ENCODE assay signal across 13 cellular contexts in genomic region chr13:50071399-50071798, GRCh38. TPM values are rescaled to one million over a fixed set of nuclear protein-coding genes. Genes with fewer than 3 reads are reported as not detected.
DNase-seq lines count a peak whose midpoint lies in the region; ATAC-seq and TF ChIP-seq lines count a peak whose summit lies in the region.
"Had no signal": no experiment of that assay in that cellular context is flagged by ENCODE, and none has a peak within 500 bp of the region (broad histone marks: within the 10 kb centered on the region; RNA-seq: fewer than 3 reads in every experiment).

No MANE protein-coding gene starts in this region.

- no peaks in the 10 kb centered on the region for H3K27me3 ChIP-seq in skeletal muscle satellite cell (ENCODE audit: control insufficient read depth, insufficient read depth, low read length)

- H3K9me3 ChIP-seq in skeletal muscle satellite cell (replicated peaks; ENCODE audit: low read length), result no peaks in the 10 kb centered on the region

- TF ChIP-seq CTCF in fibroblast of villous mesenchyme (IDR thresholded peaks at IDR 0.05; ENCODE audit: insufficient read depth, low read depth, low read length), result no peak

- H3K9me3 Mint-ChIP-seq in activated CD8-positive, alpha-beta T cell treated with anti-CD3 and anti-CD28 coated beads, Interleukin-2, amount 10 ng/mL, durations not matched to agents 7 days and 5 days (ENCODE audit: insufficient read depth), result no peaks in the 10 kb centered on the region
- H3K9me3 Mint-ChIP-seq: activated naive CD8-positive, alpha-beta T cell treated with anti-CD3 and anti-CD28 coated beads, Interleukin-2, amount 10 ng/mL, durations not matched to agents 7 days and 5 days; neural crest cell had no signal

- H3K4me3 ChIP-seq in fibroblast of villous mesenchyme (ENCODE audit: low read depth, low read length) (no peak overlapping the region), skeletal muscle satellite cell (ENCODE audit: low read length) (peak overlapping the region; percentile 1)

- peaks cover 56% of the 10 kb centered on the region for H3K36me3 Mint-ChIP-seq in activated CD8-positive, alpha-beta T cell treated with anti-CD3 and anti-CD28 coated beads, Interleukin-2, amount 10 ng/mL, durations not matched to agents 7 days and 5 days (ENCODE audit: low read depth)

- ATAC-seq in SK-N-SH treated with all-trans-retinoic acid at 6 μM for 48 hours, result peak; percentile 24; the same call in 2 of the 3 replicates
- ATAC-seq in activated CD8-positive, alpha-beta T cell treated with anti-CD3 and anti-CD28 coated beads, Interleukin-2, amount 10 ng/mL, durations not matched to agents 7 days and 5 days, result no peak

- peak overlapping the region; percentile 37 for H3K9ac ChIP-seq in skeletal muscle satellite cell (ENCODE audit: low read depth, low read length)

- DNase-seq in NCI-H1417 (lab: John Stamatoyannopoulos, UW), result peak in 2 of 3 experiments; percentile 31 to 50
- no peak for DNase-seq in NCI-H1417 treated with DMSO at 0.1 percent for 48 hours (lab: John Stamatoyannopoulos, UW)
- peak; percentile 34 for DNase-seq in fibroblast of villous mesenchyme (ENCODE audit: low read depth)
- no peak for DNase-seq in kidney glomerular epithelial cell (lab: John Stamatoyannopoulos, UW)
- no peak for DNase-seq in activated CD8-positive, alpha-beta T cell treated with anti-CD3 and anti-CD28 coated beads, Interleukin-2, amount 10 ng/mL, durations not matched to agents 7 days and 5 days
- DNase-seq in dedifferentiated amniotic fluid mesenchymal stem cell (ENCODE audit: extremely low spot score), result no peak
- DNase-seq: activated naive CD8-positive, alpha-beta T cell treated with anti-CD3 and anti-CD28 coated beads, Interleukin-2, amount 10 ng/mL, durations not matched to agents 7 days and 5 days; EL; NCI-H1048; NK-92 treated with Interleukin-12 subunit alpha and Interleukin-12 subunit beta, amount 100 ng/mL, for 24 hours had no signal

- H3K27me3 Mint-ChIP-seq in activated CD8-positive, alpha-beta T cell treated with anti-CD3 and anti-CD28 coated beads, Interleukin-2, amount 10 ng/mL, durations not matched to agents 7 days and 5 days (ENCODE audit: low read depth), result no peaks in the 10 kb centered on the region
- H3K27me3 Mint-ChIP-seq: activated naive CD8-positive, alpha-beta T cell treated with anti-CD3 and anti-CD28 coated beads, Interleukin-2, amount 10 ng/mL, durations not matched to agents 7 days and 5 days had no signal

- H3K4me3 Mint-ChIP-seq in activated CD8-positive, alpha-beta T cell treated with anti-CD3 and anti-CD28 coated beads, Interleukin-2, amount 10 ng/mL, durations not matched to agents 7 days and 5 days, result no peak overlapping the region
- H3K4me3 Mint-ChIP-seq: activated naive CD8-positive, alpha-beta T cell treated with anti-CD3 and anti-CD28 coated beads, Interleukin-2, amount 10 ng/mL, durations not matched to agents 7 days and 5 days; neural crest cell had no signal

- peaks cover 52% of the 10 kb centered on the region for H3K4me1 ChIP-seq in skeletal muscle satellite cell (ENCODE audit: control insufficient read depth, insufficient read depth, low read length)

- peaks cover 10% of the 10 kb centered on the region for H3K36me3 ChIP-seq in skeletal muscle satellite cell (ENCODE audit: insufficient read depth, low read length)

- CTCF ChIA-PET in activated CD8-positive, alpha-beta T cell treated with anti-CD3 and anti-CD28 coated beads, Interleukin-2, amount 10 ng/mL, durations not matched to agents 7 days and 5 days (lab: Charles Lee), result interaction anchor here (1.4 kb wide), 1 partner anchor 74 kb away, joined by 7 read pairs; the partner anchor contains the start of gene TRIM13

- POLR2A ChIA-PET in activated CD8-positive, alpha-beta T cell treated with anti-CD3 and anti-CD28 coated beads, Interleukin-2, amount 10 ng/mL, durations not matched to agents 7 days and 5 days (lab: Charles Lee), result interaction anchor here (1.5 to 1.7 kb wide), 2 partner anchors 9 to 841 kb away, joined by 4 to 5 read pairs; no protein-coding TSS in a partner anchor

- H3K4me2 ChIP-seq in skeletal muscle satellite cell (ENCODE audit: low read length), result peak overlapping the region; percentile 59

- H3K27ac Mint-ChIP-seq in activated CD8-positive, alpha-beta T cell treated with anti-CD3 and anti-CD28 coated beads, Interleukin-2, amount 10 ng/mL, durations not matched to agents 7 days and 5 days, result no peak overlapping the region
- H3K27ac Mint-ChIP-seq: activated naive CD8-positive, alpha-beta T cell treated with anti-CD3 and anti-CD28 coated beads, Interleukin-2, amount 10 ng/mL, durations not matched to agents 7 days and 5 days had no signal

- peaks cover 48% of the 10 kb centered on the region for H3K4me1 Mint-ChIP-seq in activated CD8-positive, alpha-beta T cell treated with anti-CD3 and anti-CD28 coated beads, Interleukin-2, amount 10 ng/mL, durations not matched to agents 7 days and 5 days (ENCODE audit: low read depth)

TF ChIP-seq in SK-N-SH treated with all-trans-retinoic acid at 6 μM for 48 hours, 23 proteins besides CTCF, POLR2A, EP300 and RAD21:
- TF ChIP-seq TCF4 (CRISPR knock-in tag; IDR thresholded peaks at IDR 0.05; ENCODE audit: borderline replicate concordance) (no peak), ZNF8 (CRISPR knock-in tag; IDR thresholded peaks at IDR 0.05) (no peak), ISL1 (CRISPR knock-in tag; IDR thresholded peaks at IDR 0.05) (no peak), PATZ1 (CRISPR knock-in tag; IDR thresholded peaks at IDR 0.05; ENCODE audit: borderline replicate concordance) (no peak), PPARA (CRISPR knock-in tag; IDR thresholded peaks at IDR 0.05; ENCODE audit: borderline replicate concordance) (no peak)
TF ChIP-seq in SK-N-SH treated with all-trans-retinoic acid at 6 μM for 48 hours: peak in this region for 0.

RNA-seq across cellular contexts. Expression of gene KCNRG, which starts 56.2 kb away (rescaled TPM):
- 2.6 and 4.3 TPM in 2 replicates for total RNA-seq in fibroblast of villous mesenchyme
- total RNA-seq in skeletal muscle satellite cell (2012; rRNA removed), result 2.0 TPM in 1 of 2 replicates, not detected in the other
- under 1 TPM; 0.18 to 0.82 TPM for total RNA-seq in activated CD8-positive, alpha-beta T cell treated with anti-CD3 and anti-CD28 coated beads, Interleukin-2, amount 10 ng/mL, durations not matched to agents 7 days and 5 days

Comparison
In these comparisons a context has a peak if more than half of its experiments do, and no peak if none do; other contexts are left out.
1. DNase-seq: peak in NCI-H1417 (2 of 3) and fibroblast of villous mesenchyme (single experiment); none in NCI-H1417 treated with DMSO at 0.1 percent for 48 hours (single experiment), kidney glomerular epithelial cell (single experiment), activated CD8-positive, alpha-beta T cell treated with anti-CD3 and anti-CD28 coated beads, Interleukin-2, amount 10 ng/mL, durations not matched to agents 7 days and 5 days (single experiment) and dedifferentiated amniotic fluid mesenchymal stem cell (single experiment).